In genomic region chr2:223993634-223994232, GRCh38 we compare ENCODE assay signal across 9 cellular contexts. TPM values are rescaled to one million over a fixed set of nuclear protein-coding genes. Genes with fewer than 3 reads are reported as not detected.
DNase-seq lines count a peak whose midpoint lies in the region; ATAC-seq and TF ChIP-seq lines count a peak whose summit lies in the region.
"Had no signal": no experiment of that assay in that cellular context is flagged by ENCODE, and none has a peak within 500 bp of the region (broad histone marks: within the 10 kb centered on the region; RNA-seq: fewer than 3 reads in every experiment).

No MANE protein-coding gene starts in this region.

- WGBS in transverse colon (ENCODE audit: low coverage in 1 of 2), 2 donors, result 31 to 39% methylated on average over 4 to 5 of the region's 5 CpGs

- DNase-seq in COR-L47 (lab: John Stamatoyannopoulos, UW) (peak; percentile 35), HuH-7.5 (ENCODE audit: low spot score) (peak; percentile 55), PC-9 (peak; percentile 55 to 70), fibroblast of peridontal ligament (ENCODE audit: extremely low read depth) (peak; percentile 91), transverse colon (peak; percentile 66)
- DNase-seq in activated T-cell treated with anti-CD3 and anti-CD28 coated beads, Interleukin-2, amount 50 U/mL, for 4 hours, result peak; percentile 59

- H3K9me2 ChIP-seq in PC-9 (ENCODE audit: insufficient read depth), result no peaks in the 10 kb centered on the region

- H3K4me3 Mint-ChIP-seq in activated T-cell treated with anti-CD3 and anti-CD28 coated beads, Interleukin-2, amount 50 U/mL, for 4 hours, result no peak overlapping the region
- H3K4me3 Mint-ChIP-seq: dendritic cell treated with granulocyte-macrophage colony-stimulating factor and Interleukin-4, amounts not matched to agents 40 ng/mL and 50 ng/mL, for 4 days had no signal

- H3K79me2 ChIP-seq in PC-9 (ENCODE audit: low read depth), result no peaks in the 10 kb centered on the region

- H3F3A ChIP-seq in PC-9 (ENCODE audit: insufficient read depth, low read depth), result peaks cover 4% of the 10 kb centered on the region; the same call in 1 of the 2 replicates

- TF ChIP-seq POLR2A in transverse colon (IDR thresholded peaks at IDR 0.05), result no peak

- intact Hi-C loops in PC-9 (cut with micrococcal nuclease; ENCODE audit: unreplicated experiment), result loop anchor here (1.0 to 5.0 kb wide), 6 partner anchors 45 to 785 kb away; no protein-coding TSS in a partner anchor
- intact Hi-C loops in transverse colon (cut with DNase I; ENCODE audit: low total_unique reads), result loop anchor here (10.0 kb wide), 1 partner anchor 291 kb away; no protein-coding TSS in a partner anchor

- ATAC-seq in GM19467 (IDR thresholded peaks at IDR 0.05; ENCODE audit: unreplicated experiment), result peak; percentile 60
- peak; percentile 48 to 56 for ATAC-seq in activated T-cell treated with anti-CD3 and anti-CD28 coated beads, Interleukin-2, amount 50 U/mL, for 4 hours

- peaks cover 5% of the 10 kb centered on the region for H3K4me1 Mint-ChIP-seq in activated T-cell treated with anti-CD3 and anti-CD28 coated beads, Interleukin-2, amount 50 U/mL, for 4 hours (ENCODE audit: low read depth)

- CTCF ChIA-PET in PC-9 (lab: Charles Lee), result interaction anchor here (0.5 to 3.2 kb wide), 24 partner anchors 9 to 1022 kb away, joined by 3 to 55 read pairs (median 4); no protein-coding TSS in a partner anchor

- no peaks in the 10 kb centered on the region for H3K9me3 Mint-ChIP-seq in activated T-cell treated with anti-CD3 and anti-CD28 coated beads, Interleukin-2, amount 50 U/mL, for 4 hours
- H3K9me3 Mint-ChIP-seq: dendritic cell treated with granulocyte-macrophage colony-stimulating factor and Interleukin-4, amounts not matched to agents 40 ng/mL and 50 ng/mL, for 4 days had no signal

- H3K4me1 ChIP-seq in PC-9 (replicated peaks; ENCODE audit: insufficient read depth) (no peaks in the 10 kb centered on the region), neutrophil (ENCODE audit: control insufficient read depth in 1 of 2, insufficient read depth in 1 of 2, low read depth in 1 of 2, low read length in 1 of 2) (no peaks in the 10 kb centered on the region), transverse colon (peaks cover 0 to 9% (median 6%) of the 10 kb centered on the region in 4 donors)

- POLR2A ChIA-PET in PC-9 (lab: Charles Lee; ENCODE audit: unreplicated experiment), result interaction anchor here (0.5 to 0.6 kb wide), 3 partner anchors 43 to 272 kb away, joined by 3 to 13 read pairs (median 12); no protein-coding TSS in a partner anchor

- H3K27me3 Mint-ChIP-seq in activated T-cell treated with anti-CD3 and anti-CD28 coated beads, Interleukin-2, amount 50 U/mL, for 4 hours (ENCODE audit: low read depth), result no peaks in the 10 kb centered on the region
- H3K27me3 Mint-ChIP-seq: dendritic cell treated with granulocyte-macrophage colony-stimulating factor and Interleukin-4, amounts not matched to agents 40 ng/mL and 50 ng/mL, for 4 days had no signal

- no peaks in the 10 kb centered on the region for H3K27me3 ChIP-seq in PC-9 (ENCODE audit: insufficient read depth, low read depth)
- no peaks in the 10 kb centered on the region for H3K27me3 ChIP-seq in neutrophil
- no peaks in the 10 kb centered on the region for H3K27me3 ChIP-seq in transverse colon

- no peak overlapping the region for H3K27ac ChIP-seq in PC-9
- no peak overlapping the region for H3K27ac ChIP-seq in neutrophil
- no peak overlapping the region for H3K27ac ChIP-seq in transverse colon

- no peaks in the 10 kb centered on the region for H3K36me3 Mint-ChIP-seq in activated T-cell treated with anti-CD3 and anti-CD28 coated beads, Interleukin-2, amount 50 U/mL, for 4 hours (ENCODE audit: insufficient read depth)

- H3K4me3 ChIP-seq in PC-9, result no peak overlapping the region
- no peak overlapping the region for H3K4me3 ChIP-seq in neutrophil (ENCODE audit: low read depth in 1 of 2, low read length in 1 of 2)
- no peak overlapping the region for H3K4me3 ChIP-seq in transverse colon

- H3K4me2 ChIP-seq in PC-9, result no peak overlapping the region

- no peak overlapping the region for H2AFZ ChIP-seq in PC-9

- peaks cover 20% of the 10 kb centered on the region for H3K36me3 ChIP-seq in PC-9 (ENCODE audit: low read depth)
- no peaks in the 10 kb centered on the region for H3K36me3 ChIP-seq in neutrophil
- H3K36me3 ChIP-seq in transverse colon, result no peaks in the 10 kb centered on the region

- H3K9me3 ChIP-seq in PC-9 (ENCODE audit: insufficient read depth, low read depth) (peaks cover 8% of the 10 kb centered on the region; the same call in 1 of the 2 replicates), neutrophil (no peaks in the 10 kb centered on the region), transverse colon (no peaks in the 10 kb centered on the region)

- no peaks in the 10 kb centered on the region for H4K20me1 ChIP-seq in PC-9 (ENCODE audit: insufficient read depth)

- in situ Hi-C loops in transverse colon (cut with MboI; ENCODE audit: low pct_ligation_motif_present in 1 of 4, low pct_unique_long_range_greater_than_20kb in 1 of 4, low sequenced_read_pairs in 3 of 4), result loop anchor here in 3 of 4 donors (5.0 to 10.0 kb wide), 2 partner anchors 291 to 294 kb away; no protein-coding TSS in a partner anchor

- no peak for TF ChIP-seq EP300 in transverse colon (IDR thresholded peaks at IDR 0.05; ENCODE audit: low read depth)

- no TSS peak for BruUV-seq in PC-9 (replicated peaks; lab: Mats Ljungman, UMichigan)

- TF ChIP-seq CTCF in PC-9 (conservative IDR thresholded peaks at IDR 0.05) (peak; percentile 98), neutrophil (IDR thresholded peaks at IDR 0.05) (peak; percentile 40), transverse colon (IDR thresholded peaks at IDR 0.05) (peak; percentile 78 to 87 (median 85))

RNA-seq across cellular contexts. Expression of gene MRPL44, which starts 36.5 kb away (rescaled TPM):
- total RNA-seq in PC-9 (2021) (66.4 and 76.6 TPM in 2 replicates), transverse colon (10 to 100 TPM; 18.9 to 58.4 (median 31.7) TPM)
- total RNA-seq in activated T-cell treated with anti-CD3 and anti-CD28 coated beads, Interleukin-2, amount 50 U/mL, for 4 hours, result 10 to 100 TPM; 41.2 to 44.1 (median 41.7) TPM

RNA-seq across cellular contexts. Expression of gene SERPINE2, which starts 45.4 kb away (rescaled TPM):
- 110 and 155 TPM in 2 replicates for total RNA-seq in PC-9 (2021)
- 10 to 100 TPM in 2 of 3 donors, 1 to 10 TPM in 1; 9.8 to 16.2 (median 15.9) TPM for total RNA-seq in activated T-cell treated with anti-CD3 and anti-CD28 coated beads, Interleukin-2, amount 50 U/mL, for 4 hours
- total RNA-seq in transverse colon, result 10 to 100 TPM in 3 of 4 donors, 1 to 10 TPM in 1; 4.9 to 37.4 (median 15.8) TPM

RNA-seq across cellular contexts. Expression of gene WDFY1, which starts 48.6 kb away (rescaled TPM):
- total RNA-seq in PC-9 (2021), result 81.9 and 84.4 TPM in 2 replicates
- 10 to 100 TPM; 21.3 to 32.8 (median 23.2) TPM for total RNA-seq in activated T-cell treated with anti-CD3 and anti-CD28 coated beads, Interleukin-2, amount 50 U/mL, for 4 hours
- total RNA-seq in transverse colon, result 10 to 100 TPM; 40.4 to 99.6 (median 71.6) TPM

Comparison
In these comparisons a context has a peak if more than half of its experiments do, and no peak if none do; other contexts are left out.
1. DNase-seq: peak in every context shown above with its lines; median percentile 91 in fibroblast of peridontal ligament; 66 in transverse colon; 62 in PC-9; 59 in activated T-cell treated with anti-CD3 and anti-CD28 coated beads, Interleukin-2, amount 50 U/mL, for 4 hours; 55 in HuH-7.5; 35 in COR-L47.
2. CTCF ChIP-seq: peak in every context shown above with its lines; median percentile 98 in PC-9; 85 in transverse colon; 40 in neutrophil.